Comparison of ENCODE assay signal across 10 cellular contexts in genomic region chr2:1721706-1722483, GRCh38. TPM values are rescaled to one million over a fixed set of nuclear protein-coding genes. Genes with fewer than 3 reads are reported as not detected.
A peak's percentile ranks its signal among the peaks of the same experiment; 100 is the strongest.
DNase-seq lines count a peak whose midpoint lies in the region; ATAC-seq, FAIRE-seq and TF ChIP-seq lines count a peak whose summit lies in the region.
"Had no signal": no experiment of that assay in that cellular context is flagged by ENCODE, and none has a peak within 500 bp of the region (broad histone marks: within the 10 kb centered on the region; RNA-seq: fewer than 3 reads in every experiment).

No MANE protein-coding gene starts in this region.

- H3K4me1 ChIP-seq in breast epithelium (peaks cover 0 to under 1% of the 10 kb centered on the region in 2 donors), stomach (peaks cover 7 to 24% (median 12%) of the 10 kb centered on the region in 4 donors)

- H3K9me3 Mint-ChIP-seq in effector memory CD8-positive, alpha-beta T cell, result peaks cover 10 to 11% of the 10 kb centered on the region in 2 donors

- peak overlapping the region; percentile 70 to 90 for H3K27ac ChIP-seq in breast epithelium
- peak overlapping the region; percentile 74 to 85 (median 82) for H3K27ac ChIP-seq in stomach

- 67 to 83% (median 80%) methylated on average over 16 of the region's 16 CpGs for WGBS in stomach, 5 donors

- TF ChIP-seq POLR2A in breast epithelium (IDR thresholded peaks at IDR 0.05), result no peak
- TF ChIP-seq POLR2A in stomach (IDR thresholded peaks at IDR 0.05), result no peak

- peak; percentile 55 for DNase-seq in HK-2 (ENCODE audit: unreplicated experiment)
- DNase-seq in breast epithelium (ENCODE audit: low spot score in 2 of 2), result peak in 1 of 2 donors; percentile 18
- no peak for DNase-seq in stomach
- DNase-seq in frontal cortex (ENCODE audit: low spot score in 2 of 2), result no peak
- DNase-seq in left lobe of liver (ENCODE audit: low spot score), result no peak
- no peak for DNase-seq in effector memory CD8-positive, alpha-beta T cell
- DNase-seq in GM19240 (ENCODE audit: insufficient read length, low spot score), result no peak
- DNase-seq: activated effector memory CD4-positive, alpha-beta T cell treated with anti-CD3 and anti-CD28 coated beads, Interleukin-2, amount 50 U/mL, for 16 hours; GOT3 had no signal

- TF ChIP-seq CTCF in breast epithelium (IDR thresholded peaks at IDR 0.05), result no peak
- no peak for TF ChIP-seq CTCF in stomach (IDR thresholded peaks at IDR 0.05)

- H3K4me3 Mint-ChIP-seq in effector memory CD8-positive, alpha-beta T cell, result no peak overlapping the region

- no peaks in the 10 kb centered on the region for H3K4me1 Mint-ChIP-seq in effector memory CD8-positive, alpha-beta T cell (ENCODE audit: low read depth in 2 of 2)

- H3K36me3 Mint-ChIP-seq in effector memory CD8-positive, alpha-beta T cell (ENCODE audit: insufficient read depth), result no peaks in the 10 kb centered on the region

- intact Hi-C loops in breast epithelium (cut with DNase I; ENCODE audit: low total_unique reads) (no loop called here), stomach (cut with DNase I; ENCODE audit: low total_unique reads) (no loop called here)

- H3K27ac Mint-ChIP-seq in effector memory CD8-positive, alpha-beta T cell, result no peak overlapping the region

- peak; percentile 55 for FAIRE-seq in islet of Langerhans (lab: Jason Lieb, UNC)
- FAIRE-seq in frontal cortex (lab: Jason Lieb, UNC), result no peak

- TF ChIP-seq EP300 in stomach (IDR thresholded peaks at IDR 0.05), result peak; percentile 22

- no peaks in the 10 kb centered on the region for H3K27me3 Mint-ChIP-seq in effector memory CD8-positive, alpha-beta T cell

- H3K9me3 ChIP-seq in breast epithelium (no peaks in the 10 kb centered on the region), stomach (no peaks in the 10 kb centered on the region)

- H3K4me3 ChIP-seq in breast epithelium (peak overlapping the region in 1 of 3 donors; percentile 47), stomach (no peak overlapping the region)

- no peak for ATAC-seq in left lobe of liver
- ATAC-seq in effector memory CD8-positive, alpha-beta T cell (replicated peaks), result no peak

- H3K27me3 ChIP-seq in breast epithelium (no peaks in the 10 kb centered on the region), stomach (no peaks in the 10 kb centered on the region)

- H3K36me3 ChIP-seq in breast epithelium (no peaks in the 10 kb centered on the region), stomach (no peaks in the 10 kb centered on the region)

RNA-seq across cellular contexts. Expression of gene PXDN, which starts 22.4 kb away (rescaled TPM):
- 100 to 1,000 TPM in 1 of 3 donors, 10 to 100 TPM in 2; 42.4 to 108 (median 64.2) TPM for total RNA-seq in breast epithelium
- total RNA-seq in stomach, result 10 to 100 TPM; 24.9 to 71.6 (median 42.0) TPM
- 1 to 10 TPM; 3.3 to 8.0 (median 5.0) TPM for polyA plus RNA-seq in stomach
- 21.6 TPM for total RNA-seq in frontal cortex
- total RNA-seq in left lobe of liver, result 9.4 TPM
